9 cellular contexts compared by ENCODE assay signal in the genomic region with DNA sequence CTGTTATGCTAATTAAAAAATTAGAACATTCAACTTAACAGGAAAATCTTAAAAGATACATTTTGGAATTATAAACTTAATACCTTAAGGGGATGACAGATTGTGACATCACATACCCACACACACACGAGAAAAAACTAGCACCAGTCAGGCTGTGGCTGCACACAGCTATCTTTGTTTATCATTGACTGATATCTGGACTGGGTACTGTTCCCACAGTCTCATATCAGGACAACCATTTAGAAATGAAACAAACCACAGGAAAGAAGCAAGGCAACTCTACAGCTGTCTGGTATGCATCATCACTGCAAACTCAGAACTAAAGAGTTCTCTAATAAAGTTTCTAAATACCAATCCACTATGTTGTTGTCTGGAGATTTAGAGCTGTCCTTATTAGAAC.
DNase-seq lines count a peak whose midpoint lies in the region; ATAC-seq, FAIRE-seq and TF ChIP-seq lines count a peak whose summit lies in the region.
"Had no signal": no experiment of that assay in that cellular context is flagged by ENCODE, and none has a peak within 500 bp of the region (broad histone marks: within the 10 kb centered on the region; RNA-seq: fewer than 3 reads in every experiment).

No MANE protein-coding gene starts in this region.

- H3K4me3 ChIP-seq in AG09309 (ENCODE audit: control insufficient read depth, low read depth, low read length): no peak overlapping the region
- no peak overlapping the region for H3K4me3 ChIP-seq in K562
- no peak overlapping the region for H3K4me3 ChIP-seq in stomach
- H3K4me3 ChIP-seq: lung had no signal

- TF ChIP-seq EP300 in K562 (IDR thresholded peaks at IDR 0.05; ENCODE audit: low read length) (no peak), stomach (IDR thresholded peaks at IDR 0.05) (no peak)

- no peak for TF ChIP-seq POLR2A in K562 (conservative IDR thresholded peaks at IDR 0.05)
- TF ChIP-seq POLR2A in stomach (IDR thresholded peaks at IDR 0.05): no peak

- H4K20me1 ChIP-seq in K562 (replicated peaks; ENCODE audit: control insufficient read depth, insufficient read depth, low read length): no peaks in the 10 kb centered on the region

- no peaks in the 10 kb centered on the region for H3K79me2 ChIP-seq in K562 (ENCODE audit: control insufficient read depth, insufficient read depth, low read length)

- CTCF ChIA-PET in K562 (lab: Yijun Ruan, JAX; ENCODE audit: low intra/inter-chr PET ratio): no interaction called here

- no peak overlapping the region for H2AFZ ChIP-seq in K562 (ENCODE audit: low read depth, low read length)

- intact Hi-C loops in K562 (cut with micrococcal nuclease) (no loop called here), stomach (cut with DNase I; ENCODE audit: low total_unique reads) (no loop called here)

- WGBS in K562 (ENCODE audit: insufficient coverage, low coverage, missing lambda C conversion rate): 9% methylated on average over 1 of the region's 1 CpG
- 11 to 32% (median 22%) methylated on average over 1 of the region's 1 CpG for WGBS in stomach, 5 donors

- no peaks in the 10 kb centered on the region for H3K9me1 ChIP-seq in K562 (ENCODE audit: control insufficient read depth, insufficient read depth, low read length)

- H3K36me3 ChIP-seq in K562 (ENCODE audit: control insufficient read depth, insufficient read depth, low read length) (no peaks in the 10 kb centered on the region), stomach (peaks cover 0 to 22% (median 16%) of the 10 kb centered on the region in 4 donors)

- H3K27me3 ChIP-seq in K562 (ENCODE audit: control insufficient read depth in 2 of 2, insufficient read depth in 2 of 2, low read length in 2 of 2) (no peaks in the 10 kb centered on the region), stomach (no peaks in the 10 kb centered on the region)

- H3K27ac ChIP-seq in K562 (ENCODE audit: extremely low read depth, low read depth, low read length): no peak overlapping the region
- H3K27ac ChIP-seq in stomach: no peak overlapping the region

- in situ Hi-C loops in K562 (cut with MboI): no loop called here

- H3K9me3 ChIP-seq in K562 (replicated peaks; ENCODE audit: control insufficient read depth, insufficient read depth, low read depth, low read length) (no peaks in the 10 kb centered on the region), stomach (peaks cover 0 to 8% (median 7%) of the 10 kb centered on the region in 4 donors)

- FAIRE-seq in K562 (lab: Jason Lieb, UNC): no peak

- no peak for TF ChIP-seq CTCF in AG09309 (IDR thresholded peaks at IDR 0.05; ENCODE audit: control insufficient read depth, insufficient read depth, low read depth, low read length, missing control alignments)
- no peak for TF ChIP-seq CTCF in K562 (IDR thresholded peaks at IDR 0.05 in 2 of 3, conservative IDR thresholded peaks at IDR 0.05 in 1 of 3; ENCODE audit: insufficient read depth in 2 of 3, low read depth in 1 of 3, low read length in 3 of 3)
- TF ChIP-seq CTCF in stomach (IDR thresholded peaks at IDR 0.05): no peak

- peak; percentile 55 for DNase-seq in AG09309 (ENCODE audit: low read depth)
- no peak for DNase-seq in K562 (ENCODE audit: extremely low read depth in 1 of 4, low spot score in 3 of 4)
- no peak for DNase-seq in NCI-H187 treated with DMSO at 0.1 percent for 48 hours (lab: John Stamatoyannopoulos, UW)
- no peak for DNase-seq in NCI-H2171 treated with DMSO at 0.1 percent for 48 hours (lab: John Stamatoyannopoulos, UW)
- DNase-seq in dermis blood vessel endothelial cell: no peak
- no peak for DNase-seq in stomach

- no peak overlapping the region for H3K9ac ChIP-seq in K562 (ENCODE audit: insufficient read depth in 1 of 2, low read depth in 2 of 2, low read length in 2 of 2)

- TF ChIP-seq RAD21 in K562 (CRISPR knock-in tag; conservative IDR thresholded peaks at IDR 0.05 in 1 of 2, IDR thresholded peaks at IDR 0.05 in 1 of 2): no peak

- H3K4me1 ChIP-seq in K562 (replicated peaks in 1 of 2; ENCODE audit: control insufficient read depth in 2 of 2, insufficient read depth in 2 of 2, low read length in 2 of 2) (no peaks in the 10 kb centered on the region), stomach (peaks cover 0 to 10% (median 3%) of the 10 kb centered on the region in 4 donors)

- ATAC-seq in GM19035 (IDR thresholded peaks at IDR 0.05; ENCODE audit: unreplicated experiment): peak; percentile 94
- ATAC-seq in HG03135 (IDR thresholded peaks at IDR 0.05; ENCODE audit: unreplicated experiment): peak; percentile 74
- ATAC-seq in K562: no peak

- BruUV-seq in K562 (replicated peaks; lab: Mats Ljungman, UMichigan): no TSS peak

- H3K4me2 ChIP-seq in K562 (ENCODE audit: insufficient read depth, low read length): no peak overlapping the region

- POLR2A ChIA-PET in K562 (lab: Yijun Ruan, JAX): no interaction called here

TF ChIP-seq in K562, 482 proteins besides CTCF, POLR2A, EP300 and RAD21:
- TF ChIP-seq CBFA2T3 (IDR thresholded peaks at IDR 0.05) (0 out of 2 replicates have a peak, but pooled peaks have one; percentile 13), ZNF384 (IDR thresholded peaks at IDR 0.05; ENCODE audit: low read depth, low read length) (no peak)
TF ChIP-seq in K562: peak in this region for 1.
